In the genomic region with DNA sequence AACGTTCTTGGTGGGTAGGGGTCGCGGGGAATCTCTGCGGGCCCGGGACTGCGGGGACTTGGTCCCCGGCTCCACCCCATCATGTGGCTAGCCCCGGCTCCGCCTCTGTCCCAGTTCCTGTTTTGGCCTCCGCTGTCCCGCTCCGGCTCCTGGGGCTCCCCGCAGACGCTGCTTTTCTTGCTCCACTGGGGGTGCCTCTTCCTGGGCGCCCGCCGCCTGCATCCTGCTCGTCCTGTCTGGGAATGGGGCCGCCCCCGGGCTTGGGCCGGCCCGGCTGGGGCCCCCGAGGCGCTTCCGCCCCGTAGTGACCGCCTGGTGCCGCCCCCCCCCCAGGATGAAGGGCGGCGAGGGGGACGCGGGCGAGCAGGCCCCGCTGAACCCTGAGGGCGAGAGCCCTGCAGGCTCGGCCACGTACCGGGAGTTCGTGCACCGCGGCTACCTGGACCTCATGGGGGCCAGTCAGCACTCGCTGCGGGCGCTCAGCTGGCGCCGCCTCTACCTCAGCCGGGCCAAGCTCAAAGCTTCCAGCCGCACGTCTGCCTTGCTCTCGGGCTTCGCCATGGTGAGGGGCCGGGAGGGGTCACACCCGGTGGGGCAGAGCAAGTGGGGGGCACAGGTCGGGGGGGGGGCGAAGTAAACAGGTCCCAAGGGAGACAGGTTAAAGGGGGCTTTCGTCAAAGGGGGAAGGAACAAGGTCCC, we compare ENCODE assay signal across 8 cellular contexts. TPM values are rescaled to one million over a fixed set of nuclear protein-coding genes. Genes with fewer than 3 reads are reported as not detected.
DNase-seq lines count a peak whose midpoint lies in the region; ATAC-seq and TF ChIP-seq lines count a peak whose summit lies in the region.

Gene ORAI3, plus strand, starts transcription at position 113 of the 699 bp plus-strand sequence. Its CDS starts 222 bp downstream, at position 335.

- peaks cover 4% of the 10 kb centered on the region for H3K36me3 ChIP-seq in iPS-15b (ENCODE audit: control insufficient read depth, insufficient read depth, low read length)

- no TSS peak for BruUV-seq in MCF 10A (replicated peaks; lab: Mats Ljungman, UMichigan)

- peak; percentile 54 for ATAC-seq in GM19397 (IDR thresholded peaks at IDR 0.05; ENCODE audit: unreplicated experiment)
- ATAC-seq in HG03565 (IDR thresholded peaks at IDR 0.05; ENCODE audit: unreplicated experiment) = peak; percentile 42

- intact Hi-C loops in MCF 10A (cut with micrococcal nuclease) = loop anchor here (10.0 kb wide), 1 partner anchor 164 kb away; the partner anchor contains the start of gene ZNF629

- DNase-seq in DMS 273 treated with DMSO at 0.1 percent for 48 hours (lab: John Stamatoyannopoulos, UW) = peak; percentile 14
- peak; percentile 69 for DNase-seq in SKM-1 (lab: John Stamatoyannopoulos, UW; ENCODE audit: unreplicated experiment)
- peak; percentile 70 for DNase-seq in MCF 10A (ENCODE audit: unreplicated experiment)
- no peak for DNase-seq in retinal pigment epithelial cell (ENCODE audit: low read depth)
- DNase-seq in NCI-H1436 (lab: John Stamatoyannopoulos, UW) = no peak

- POLR2A ChIA-PET in MCF 10A (lab: Yijun Ruan, JAX) = interaction anchor here (0.7 to 2.9 kb wide), 22 partner anchors 8 to 510 kb away, joined by 3 to 34 read pairs (median 5); partner anchors contain the start of genes ARMC5, FUS, KAT8 and PRSS8

- H3K4me1 Mint-ChIP-seq in MCF 10A (ENCODE audit: insufficient read depth, unreplicated experiment) = no peaks in the 10 kb centered on the region

- H3K9ac ChIP-seq in iPS-15b (ENCODE audit: low read depth, low read length) = peak within 1 kb of the TSS; percentile 60

- H3K4me3 ChIP-seq in iPS-15b (ENCODE audit: low read depth, low read length) (peak within 1 kb of the TSS; percentile 87), retinal pigment epithelial cell (ENCODE audit: low read length) (peak within 1 kb of the TSS; percentile 80)

- H3K27me3 Mint-ChIP-seq in MCF 10A (ENCODE audit: insufficient read depth, unreplicated experiment) = no peaks in the 10 kb centered on the region

- CTCF ChIA-PET in MCF 10A (lab: Yijun Ruan, JAX) = interaction anchor here (0.6 to 7.4 kb wide), 2 partner anchors 8 to 191 kb away, joined by 3 to 66 read pairs; no protein-coding TSS in a partner anchor

- peak within 1 kb of the TSS; percentile 94 for H3K4me3 Mint-ChIP-seq in MCF 10A (ENCODE audit: unreplicated experiment)

- peaks cover 38% of the 10 kb centered on the region for H3K36me3 Mint-ChIP-seq in MCF 10A (ENCODE audit: insufficient read depth, unreplicated experiment)

- peaks cover 2% of the 10 kb centered on the region for H3K27me3 ChIP-seq in iPS-15b (ENCODE audit: control insufficient read depth, insufficient read depth, low read length)

- no peaks in the 10 kb centered on the region for H3K9me3 ChIP-seq in iPS-15b (ENCODE audit: control insufficient read depth, insufficient read depth, low read length)

- no peaks in the 10 kb centered on the region for H3K9me3 Mint-ChIP-seq in MCF 10A (ENCODE audit: unreplicated experiment)

- no peak for TF ChIP-seq CTCF in MCF 10A (IDR thresholded peaks at IDR 0.05; ENCODE audit: unreplicated experiment)
- TF ChIP-seq CTCF in retinal pigment epithelial cell (conservative IDR thresholded peaks at IDR 0.05; ENCODE audit: low read depth, low read length) = no peak

- peaks cover 2% of the 10 kb centered on the region for H3K4me1 ChIP-seq in iPS-15b (ENCODE audit: control insufficient read depth, insufficient read depth, low read length)

- H3K27ac Mint-ChIP-seq in MCF 10A (ENCODE audit: low read depth, unreplicated experiment) = peak within 1 kb of the TSS; percentile 87

RNA-seq across cellular contexts. Expression of gene ORAI3, which starts in this region (rescaled TPM):
- total RNA-seq in MCF 10A (2022) = 16.2 and 21.2 TPM in 2 replicates

Comparison
In these comparisons a context has a peak if more than half of its experiments do, and no peak if none do; other contexts are left out.
1. DNase-seq: peak in DMS 273 treated with DMSO at 0.1 percent for 48 hours (single experiment), SKM-1 (single experiment) and MCF 10A (single experiment); none in retinal pigment epithelial cell (single experiment) and NCI-H1436 (single experiment).